ENCODE assay signal across 1 cellular context in genomic region chr3:108300103-108300849, GRCh38.
TF ChIP-seq lines count a peak whose summit lies in the region.

No MANE protein-coding gene starts in this region.

TF ChIP-seq in IMR-90, 13 proteins besides CTCF, POLR2A, EP300 and RAD21:
- no peak for TF ChIP-seq ELK1 (IDR thresholded peaks at IDR 0.05; ENCODE audit: borderline replicate concordance, low read depth, low read length)
- TF ChIP-seq RCOR1 (IDR thresholded peaks at IDR 0.05; ENCODE audit: insufficient replicate concordance, low read length): no peak
- no peak for TF ChIP-seq RFX5 (IDR thresholded peaks at IDR 0.05; ENCODE audit: low read depth, low read length)
- TF ChIP-seq NFE2L2 (IDR thresholded peaks at IDR 0.05; ENCODE audit: low read depth, low read length): no peak
- no peak for TF ChIP-seq MAFK (IDR thresholded peaks at IDR 0.05; ENCODE audit: low read depth, low read length)
- no peak for TF ChIP-seq MXI1 (IDR thresholded peaks at IDR 0.05; ENCODE audit: borderline replicate concordance, low read depth, low read length)
- no peak for TF ChIP-seq USF2 (IDR thresholded peaks at IDR 0.05; ENCODE audit: low read depth, low read length)
- no peak for TF ChIP-seq MAZ (IDR thresholded peaks at IDR 0.05; ENCODE audit: borderline replicate concordance, low read depth, low read length)
